In genomic region chr9:20357207-20357503, GRCh38 we compare ENCODE assay signal across 1 cellular context.
TF ChIP-seq lines count a peak whose summit lies in the region.

No MANE protein-coding gene starts in this region.

TF ChIP-seq in HEK293, 187 proteins besides CTCF, POLR2A, EP300 and RAD21 (continued from another document):
- TF ChIP-seq ZNF777 (tag by site-specific recombination; IDR thresholded peaks at IDR 0.05; ENCODE audit: borderline replicate concordance) (no peak), SCRT1 (tag by site-specific recombination; IDR thresholded peaks at IDR 0.05; ENCODE audit: borderline replicate concordance) (no peak), HOXA7 (CRISPR knock-in tag; IDR thresholded peaks at IDR 0.05; ENCODE audit: borderline replicate concordance) (no peak), ZNF571 (tag by site-specific recombination; IDR thresholded peaks at IDR 0.05) (no peak), ZNF24 (tag by site-specific recombination; IDR thresholded peaks at IDR 0.05) (no peak), HOXC10 (CRISPR knock-in tag; IDR thresholded peaks at IDR 0.05) (no peak)
